35 cellular contexts compared by ENCODE assay signal in the genomic region with DNA sequence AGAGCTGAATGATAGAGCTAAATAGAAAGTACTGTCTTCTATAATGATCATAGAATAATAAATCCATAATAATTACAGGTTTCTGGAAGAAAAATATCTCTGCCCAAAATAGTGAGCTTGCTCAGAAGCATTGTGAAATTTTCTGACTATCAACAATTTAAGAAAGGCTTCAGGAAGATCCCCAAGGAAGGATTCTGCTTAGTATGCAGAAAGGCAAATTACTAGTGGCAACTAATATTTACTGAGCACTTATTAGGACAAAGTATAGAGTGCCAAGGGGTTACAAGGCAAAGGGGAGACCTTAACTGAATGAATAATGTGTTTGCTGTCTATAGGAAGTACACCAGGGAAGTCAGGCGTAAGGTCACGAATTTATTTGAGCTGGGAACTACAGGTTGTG.
"Had no signal": no experiment of that assay in that cellular context is flagged by ENCODE, and none has a peak within 500 bp of the region (broad histone marks: within the 10 kb centered on the region; RNA-seq: fewer than 3 reads in every experiment).

No MANE protein-coding gene starts in this region.

- H3K36me3 ChIP-seq: MG63 had no signal

- H3K4me3 ChIP-seq: MG63 had no signal

- H3K9me3 ChIP-seq: MG63 had no signal

- H3K27me3 ChIP-seq: MG63 had no signal

- DNase-seq: Karpas-422, Kasumi-1, MG63, MM.1S, NCI-H1048, NCI-H1092, NCI-H1092 treated with DMSO at 0.1 percent for 48 hours, NCI-H1105, NCI-H1105 treated with DMSO at 0.1 percent for 48 hours, NCI-H1417, NCI-H1417 treated with DMSO at 0.1 percent for 48 hours, NCI-H1436, NCI-H1436 treated with DMSO at 0.1 percent for 48 hours, NCI-H146, NCI-H1694, NCI-H1694 treated with DMSO at 0.1 percent for 48 hours, NCI-H187, NCI-H187 treated with DMSO at 0.1 percent for 48 hours, NCI-H1930, NCI-H2029, NCI-H2029 treated with DMSO at 0.1 percent for 48 hours, NCI-H2081, NCI-H2081 treated with DMSO at 0.1 percent for 48 hours, NCI-H2107, NCI-H2171, NCI-H2171 treated with DMSO at 0.1 percent for 48 hours, NCI-H2227 treated with DMSO at 0.1 percent for 48 hours, NCI-H226, NCI-H345, NCI-H446, NCI-H446 treated with DMSO at 0.1 percent for 48 hours, NCI-H510A, NCI-H510A treated with DMSO at 0.1 percent for 48 hours, NCI-H524, NCI-H524 treated with DMSO at 0.1 percent for 48 hours had no signal
